1 cellular context compared by ENCODE assay signal in the genomic region with DNA sequence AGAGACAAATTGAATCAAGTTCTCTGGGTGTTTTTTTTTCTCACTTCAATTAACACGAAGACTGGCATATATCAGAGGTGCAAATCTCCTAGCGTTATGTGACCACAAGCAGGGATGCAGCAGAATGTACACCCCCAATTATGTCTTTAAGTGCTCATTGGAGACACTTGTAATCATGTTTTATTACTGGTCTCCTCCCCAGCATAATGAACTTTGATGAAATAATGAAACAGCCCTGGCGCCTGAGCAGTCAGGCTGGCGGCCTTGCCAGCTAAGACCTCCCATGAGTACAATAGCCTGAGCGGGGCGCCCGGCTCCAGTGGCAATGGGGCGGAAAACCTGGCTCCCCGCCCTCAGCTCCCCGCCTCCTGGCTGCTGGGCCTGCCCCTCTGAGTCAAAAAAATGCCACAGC.
TF ChIP-seq lines count a peak whose summit lies in the region.

No MANE protein-coding gene starts in this region.

TF ChIP-seq in HEK293, 187 proteins besides CTCF, POLR2A, EP300 and RAD21 (continued from another document and continues in another):
- TF ChIP-seq, protein P1, sequence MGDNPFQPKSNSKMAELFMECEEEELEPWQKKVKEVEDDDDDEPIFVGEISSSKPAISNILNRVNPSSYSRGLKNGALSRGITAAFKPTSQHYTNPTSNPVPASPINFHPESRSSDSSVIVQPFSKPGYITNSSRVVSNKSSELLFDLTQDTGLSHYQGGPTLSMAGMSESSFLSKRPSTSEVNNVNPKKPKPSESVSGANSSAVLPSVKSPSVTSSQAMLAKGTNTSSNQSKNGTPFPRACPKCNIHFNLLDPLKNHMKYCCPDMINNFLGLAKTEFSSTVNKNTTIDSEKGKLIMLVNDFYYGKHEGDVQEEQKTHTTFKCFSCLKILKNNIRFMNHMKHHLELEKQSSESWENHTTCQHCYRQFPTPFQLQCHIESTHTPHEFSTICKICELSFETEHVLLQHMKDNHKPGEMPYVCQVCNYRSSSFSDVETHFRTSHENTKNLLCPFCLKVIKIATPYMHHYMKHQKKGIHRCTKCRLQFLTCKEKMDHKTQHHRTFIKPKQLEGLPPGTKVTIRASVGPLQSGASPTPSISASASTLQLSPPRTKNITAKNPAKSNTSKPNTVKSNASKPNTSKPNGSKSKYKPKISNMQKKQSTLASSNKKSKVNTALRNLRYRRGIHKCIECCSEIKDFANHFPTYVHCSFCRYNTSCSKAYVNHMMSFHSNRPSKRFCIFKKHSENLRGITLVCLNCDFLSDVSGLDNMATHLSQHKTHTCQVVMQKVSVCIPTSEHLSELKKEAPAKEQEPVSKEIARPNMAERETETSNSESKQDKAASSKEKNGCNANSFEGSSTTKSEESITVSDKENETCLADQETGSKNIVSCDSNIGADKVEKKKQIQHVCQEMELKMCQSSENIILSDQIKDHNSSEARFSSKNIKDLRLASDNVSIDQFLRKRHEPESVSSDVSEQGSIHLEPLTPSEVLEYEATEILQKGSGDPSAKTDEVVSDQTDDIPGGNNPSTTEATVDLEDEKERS (tag by site-specific recombination; IDR thresholded peaks at IDR 0.05) = no peak
- no peak for TF ChIP-seq ZSCAN16 (tag by site-specific recombination; IDR thresholded peaks at IDR 0.05)
- TF ChIP-seq, protein P2, sequence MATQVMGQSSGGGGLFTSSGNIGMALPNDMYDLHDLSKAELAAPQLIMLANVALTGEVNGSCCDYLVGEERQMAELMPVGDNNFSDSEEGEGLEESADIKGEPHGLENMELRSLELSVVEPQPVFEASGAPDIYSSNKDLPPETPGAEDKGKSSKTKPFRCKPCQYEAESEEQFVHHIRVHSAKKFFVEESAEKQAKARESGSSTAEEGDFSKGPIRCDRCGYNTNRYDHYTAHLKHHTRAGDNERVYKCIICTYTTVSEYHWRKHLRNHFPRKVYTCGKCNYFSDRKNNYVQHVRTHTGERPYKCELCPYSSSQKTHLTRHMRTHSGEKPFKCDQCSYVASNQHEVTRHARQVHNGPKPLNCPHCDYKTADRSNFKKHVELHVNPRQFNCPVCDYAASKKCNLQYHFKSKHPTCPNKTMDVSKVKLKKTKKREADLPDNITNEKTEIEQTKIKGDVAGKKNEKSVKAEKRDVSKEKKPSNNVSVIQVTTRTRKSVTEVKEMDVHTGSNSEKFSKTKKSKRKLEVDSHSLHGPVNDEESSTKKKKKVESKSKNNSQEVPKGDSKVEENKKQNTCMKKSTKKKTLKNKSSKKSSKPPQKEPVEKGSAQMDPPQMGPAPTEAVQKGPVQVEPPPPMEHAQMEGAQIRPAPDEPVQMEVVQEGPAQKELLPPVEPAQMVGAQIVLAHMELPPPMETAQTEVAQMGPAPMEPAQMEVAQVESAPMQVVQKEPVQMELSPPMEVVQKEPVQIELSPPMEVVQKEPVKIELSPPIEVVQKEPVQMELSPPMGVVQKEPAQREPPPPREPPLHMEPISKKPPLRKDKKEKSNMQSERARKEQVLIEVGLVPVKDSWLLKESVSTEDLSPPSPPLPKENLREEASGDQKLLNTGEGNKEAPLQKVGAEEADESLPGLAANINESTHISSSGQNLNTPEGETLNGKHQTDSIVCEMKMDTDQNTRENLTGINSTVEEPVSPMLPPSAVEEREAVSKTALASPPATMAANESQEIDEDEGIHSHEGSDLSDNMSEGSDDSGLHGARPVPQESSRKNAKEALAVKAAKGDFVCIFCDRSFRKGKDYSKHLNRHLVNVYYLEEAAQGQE (tag by site-specific recombination; IDR thresholded peaks at IDR 0.05) = no peak
- peak; percentile 72; the same call in 1 of the 2 replicates for TF ChIP-seq TRIM28 (IDR thresholded peaks at IDR 0.05; ENCODE audit: borderline replicate concordance, low read length)
- TF ChIP-seq ZEB2 (tag by site-specific recombination; IDR thresholded peaks at IDR 0.05) = peak; percentile 97
- no peak for TF ChIP-seq YY2 (tag by site-specific recombination; IDR thresholded peaks at IDR 0.05)
- TF ChIP-seq ZNF266 (tag by site-specific recombination; IDR thresholded peaks at IDR 0.05; ENCODE audit: low read depth) = no peak
- TF ChIP-seq SCRT2 (tag by site-specific recombination; IDR thresholded peaks at IDR 0.05) = no peak
- peak; percentile 93; the same call in 1 of the 2 replicates for TF ChIP-seq ZSCAN23 (tag by site-specific recombination; IDR thresholded peaks at IDR 0.05)
- TF ChIP-seq ZNF561 (tag by site-specific recombination; IDR thresholded peaks at IDR 0.05; ENCODE audit: borderline replicate concordance) = peak; percentile 91; the same call in 1 of the 2 replicates
- TF ChIP-seq SETDB1 (IDR thresholded peaks at IDR 0.05; ENCODE audit: insufficient read length, low read length) = no peak
- no peak for TF ChIP-seq HOXD13 (CRISPR knock-in tag; IDR thresholded peaks at IDR 0.05; ENCODE audit: borderline replicate concordance)
- TF ChIP-seq ZNF211 (tag by site-specific recombination; IDR thresholded peaks at IDR 0.05; ENCODE audit: low read depth) = no peak
- TF ChIP-seq ZNF19 (tag by site-specific recombination; IDR thresholded peaks at IDR 0.05; ENCODE audit: low read depth) = no peak
- no peak for TF ChIP-seq ZNF114 (tag by site-specific recombination; IDR thresholded peaks at IDR 0.05)
- TF ChIP-seq FEZF1 (tag by site-specific recombination; IDR thresholded peaks at IDR 0.05) = peak; percentile 98
- TF ChIP-seq ZSCAN4 (tag by site-specific recombination; IDR thresholded peaks at IDR 0.05) = 0 out of 2 replicates have a peak, but pooled peaks have one; percentile 29
- TF ChIP-seq YY1 (tag by site-specific recombination; IDR thresholded peaks at IDR 0.05) = no peak
- TF ChIP-seq ZNF157 (tag by site-specific recombination; IDR thresholded peaks at IDR 0.05) = no peak
- TF ChIP-seq ZNF473 (tag by site-specific recombination; IDR thresholded peaks at IDR 0.05) = no peak
- no peak for TF ChIP-seq ZFHX2 (tag by site-specific recombination; conservative IDR thresholded peaks at IDR 0.05)
- no peak for TF ChIP-seq ZNF529 (tag by site-specific recombination; IDR thresholded peaks at IDR 0.05; ENCODE audit: insufficient replicate concordance)
- TF ChIP-seq, protein P3, sequence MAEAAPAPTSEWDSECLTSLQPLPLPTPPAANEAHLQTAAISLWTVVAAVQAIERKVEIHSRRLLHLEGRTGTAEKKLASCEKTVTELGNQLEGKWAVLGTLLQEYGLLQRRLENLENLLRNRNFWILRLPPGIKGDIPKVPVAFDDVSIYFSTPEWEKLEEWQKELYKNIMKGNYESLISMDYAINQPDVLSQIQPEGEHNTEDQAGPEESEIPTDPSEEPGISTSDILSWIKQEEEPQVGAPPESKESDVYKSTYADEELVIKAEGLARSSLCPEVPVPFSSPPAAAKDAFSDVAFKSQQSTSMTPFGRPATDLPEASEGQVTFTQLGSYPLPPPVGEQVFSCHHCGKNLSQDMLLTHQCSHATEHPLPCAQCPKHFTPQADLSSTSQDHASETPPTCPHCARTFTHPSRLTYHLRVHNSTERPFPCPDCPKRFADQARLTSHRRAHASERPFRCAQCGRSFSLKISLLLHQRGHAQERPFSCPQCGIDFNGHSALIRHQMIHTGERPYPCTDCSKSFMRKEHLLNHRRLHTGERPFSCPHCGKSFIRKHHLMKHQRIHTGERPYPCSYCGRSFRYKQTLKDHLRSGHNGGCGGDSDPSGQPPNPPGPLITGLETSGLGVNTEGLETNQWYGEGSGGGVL (tag by site-specific recombination; IDR thresholded peaks at IDR 0.05) = no peak
- peak; percentile 93 for TF ChIP-seq ZNF391 (tag by site-specific recombination; IDR thresholded peaks at IDR 0.05; ENCODE audit: borderline replicate concordance, low read depth)
- TF ChIP-seq, protein P4, sequence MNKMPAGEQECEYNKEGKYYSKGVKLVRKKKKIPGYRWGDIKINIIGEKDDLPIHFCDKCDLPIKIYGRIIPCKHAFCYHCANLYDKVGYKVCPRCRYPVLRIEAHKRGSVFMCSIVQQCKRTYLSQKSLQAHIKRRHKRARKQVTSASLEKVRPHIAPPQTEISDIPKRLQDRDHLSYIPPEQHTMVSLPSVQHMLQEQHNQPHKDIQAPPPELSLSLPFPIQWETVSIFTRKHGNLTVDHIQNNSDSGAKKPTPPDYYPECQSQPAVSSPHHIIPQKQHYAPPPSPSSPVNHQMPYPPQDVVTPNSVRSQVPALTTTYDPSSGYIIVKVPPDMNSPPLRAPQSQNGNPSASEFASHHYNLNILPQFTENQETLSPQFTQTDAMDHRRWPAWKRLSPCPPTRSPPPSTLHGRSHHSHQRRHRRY (tag by site-specific recombination; IDR thresholded peaks at IDR 0.05) = no peak
- TF ChIP-seq, protein P5, sequence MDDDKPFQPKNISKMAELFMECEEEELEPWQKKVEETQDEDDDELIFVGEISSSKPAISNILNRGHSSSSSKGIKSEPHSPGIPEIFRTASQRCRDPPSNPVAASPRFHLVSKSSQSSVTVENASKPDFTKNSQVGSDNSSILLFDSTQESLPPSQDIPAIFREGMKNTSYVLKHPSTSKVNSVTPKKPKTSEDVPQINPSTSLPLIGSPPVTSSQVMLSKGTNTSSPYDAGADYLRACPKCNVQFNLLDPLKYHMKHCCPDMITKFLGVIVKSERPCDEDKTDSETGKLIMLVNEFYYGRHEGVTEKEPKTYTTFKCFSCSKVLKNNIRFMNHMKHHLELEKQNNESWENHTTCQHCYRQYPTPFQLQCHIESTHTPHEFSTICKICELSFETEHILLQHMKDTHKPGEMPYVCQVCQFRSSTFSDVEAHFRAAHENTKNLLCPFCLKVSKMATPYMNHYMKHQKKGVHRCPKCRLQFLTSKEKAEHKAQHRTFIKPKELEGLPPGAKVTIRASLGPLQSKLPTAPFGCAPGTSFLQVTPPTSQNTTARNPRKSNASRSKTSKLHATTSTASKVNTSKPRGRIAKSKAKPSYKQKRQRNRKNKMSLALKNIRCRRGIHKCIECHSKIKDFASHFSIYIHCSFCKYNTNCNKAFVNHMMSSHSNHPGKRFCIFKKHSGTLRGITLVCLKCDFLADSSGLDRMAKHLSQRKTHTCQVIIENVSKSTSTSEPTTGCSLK (tag by site-specific recombination; IDR thresholded peaks at IDR 0.05) = no peak
- no peak for TF ChIP-seq ZNF701 (tag by site-specific recombination; IDR thresholded peaks at IDR 0.05)
- no peak for TF ChIP-seq ZNF830 (tag by site-specific recombination; IDR thresholded peaks at IDR 0.05; ENCODE audit: low read depth)
- no peak for TF ChIP-seq KLF16 (tag by site-specific recombination; IDR thresholded peaks at IDR 0.05)
- peak; percentile 98 for TF ChIP-seq ZNF24 (tag by site-specific recombination; IDR thresholded peaks at IDR 0.05)
- TF ChIP-seq ZNF501 (tag by site-specific recombination; IDR thresholded peaks at IDR 0.05) = 0 out of 2 replicates have a peak, but pooled peaks have one; percentile 40
- TF ChIP-seq ZNF221 (tag by site-specific recombination; IDR thresholded peaks at IDR 0.05; ENCODE audit: borderline replicate concordance) = no peak
- TF ChIP-seq ZNF629 (tag by site-specific recombination; IDR thresholded peaks at IDR 0.05) = peak; percentile 89
- no peak for TF ChIP-seq ZNF350 (tag by site-specific recombination; IDR thresholded peaks at IDR 0.05)
- TF ChIP-seq BCL11B (tag by site-specific recombination; IDR thresholded peaks at IDR 0.05; ENCODE audit: low read depth) = no peak
- 0 out of 2 replicates have a peak, but pooled peaks have one; percentile 18 for TF ChIP-seq ZBTB20 (tag by site-specific recombination; IDR thresholded peaks at IDR 0.05)
- no peak for TF ChIP-seq SALL2 (tag by site-specific recombination; IDR thresholded peaks at IDR 0.05; ENCODE audit: borderline replicate concordance)
- TF ChIP-seq ZNF768 (tag by site-specific recombination; IDR thresholded peaks at IDR 0.05) = no peak
- TF ChIP-seq, protein P6, sequence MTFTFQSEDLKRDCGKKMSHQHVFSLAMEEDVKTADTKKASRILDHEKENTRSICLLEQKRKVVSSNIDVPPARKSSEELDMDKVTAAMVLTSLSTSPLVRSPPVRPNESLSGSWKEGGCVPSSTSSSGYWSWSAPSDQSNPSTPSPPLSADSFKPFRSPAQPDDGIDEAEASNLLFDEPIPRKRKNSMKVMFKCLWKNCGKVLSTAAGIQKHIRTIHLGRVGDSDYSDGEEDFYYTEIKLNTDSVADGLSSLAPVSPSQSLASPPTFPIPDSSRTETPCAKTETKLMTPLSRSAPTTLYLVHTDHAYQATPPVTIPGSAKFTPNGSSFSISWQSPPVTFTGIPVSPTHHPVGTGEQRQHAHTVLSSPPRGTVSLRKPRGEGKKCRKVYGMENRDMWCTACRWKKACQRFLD (tag by site-specific recombination; IDR thresholded peaks at IDR 0.05) = no peak
- no peak for TF ChIP-seq BCL6B (tag by site-specific recombination; IDR thresholded peaks at IDR 0.05)
- TF ChIP-seq ZNF394 (tag by site-specific recombination; IDR thresholded peaks at IDR 0.05; ENCODE audit: borderline replicate concordance) = no peak
- TF ChIP-seq KLF9 (tag by site-specific recombination; IDR thresholded peaks at IDR 0.05; ENCODE audit: low read depth) = peak; percentile 61
- TF ChIP-seq ZNF843 (tag by site-specific recombination; IDR thresholded peaks at IDR 0.05) = peak; percentile 95
- no peak for TF ChIP-seq ZNF555 (tag by site-specific recombination; conservative IDR thresholded peaks at IDR 0.05)
